In genomic region chr12:85280984-85281946, GRCh38 we compare ENCODE assay signal across 11 cellular contexts. TPM values are rescaled to one million over a fixed set of nuclear protein-coding genes. Genes with fewer than 3 reads are reported as not detected.
DNase-seq lines count a peak whose midpoint lies in the region; ATAC-seq, FAIRE-seq and TF ChIP-seq lines count a peak whose summit lies in the region.
"Had no signal": no experiment of that assay in that cellular context is flagged by ENCODE, and none has a peak within 500 bp of the region (broad histone marks: within the 10 kb centered on the region; RNA-seq: fewer than 3 reads in every experiment).

No MANE protein-coding gene starts in this region.

- H3K27me3 ChIP-seq in SK-N-SH (ENCODE audit: insufficient read depth) (peaks cover 34% of the 10 kb centered on the region), hepatocyte (peaks cover 18% of the 10 kb centered on the region)

- H3K27me3 Mint-ChIP-seq in T-helper 17 cell, result peaks cover 37% of the 10 kb centered on the region

- H3K4me3 Mint-ChIP-seq in T-helper 17 cell, result peak overlapping the region; percentile 84

- H3K4me1 ChIP-seq in SK-N-SH (ENCODE audit: control insufficient read depth in 1 of 2, insufficient read depth in 2 of 2, low read depth in 1 of 2, low read length in 1 of 2), result peaks cover 0 to 2% of the 10 kb centered on the region in 2 experiments; a peak in 1 of 4 replicates
- H3K4me1 ChIP-seq in hepatocyte (ENCODE audit: insufficient read depth), result no peaks in the 10 kb centered on the region

- H3K36me3 ChIP-seq in SK-N-SH (replicated peaks in 1 of 2; ENCODE audit: control insufficient read depth in 1 of 2, insufficient read depth in 2 of 2, low read length in 1 of 2) (no peaks in the 10 kb centered on the region), hepatocyte (replicated peaks; ENCODE audit: insufficient read depth, low read depth) (no peaks in the 10 kb centered on the region)

- WGBS in SK-N-SH (ENCODE audit: low lambda C conversion rate), result 4% methylated on average over 21 of the region's 21 CpGs
- WGBS in hepatocyte (ENCODE audit: low lambda C conversion rate, missing lambda C conversion rate), result 7% methylated on average over 21 of the region's 21 CpGs

- H3K9me3 ChIP-seq in SK-N-SH, result no peaks in the 10 kb centered on the region
- no peaks in the 10 kb centered on the region for H3K9me3 ChIP-seq in T-helper 17 cell (ENCODE audit: control insufficient read depth, low read length, poor library complexity, severe bottlenecking)
- no peaks in the 10 kb centered on the region for H3K9me3 ChIP-seq in hepatocyte (ENCODE audit: low read depth)

- peak overlapping the region; percentile 86 for H3K4me2 ChIP-seq in SK-N-SH
- peak overlapping the region; percentile 80 for H3K4me2 ChIP-seq in hepatocyte

- H3K27ac ChIP-seq in SK-N-SH (ENCODE audit: low read depth in 2 of 2, low read length in 1 of 2) (no peak overlapping the region), hepatocyte (peak overlapping the region; percentile 95), skin epidermis (peak overlapping the region in 1 of 21 experiments; percentile 49)

- no peak overlapping the region for H3K27ac Mint-ChIP-seq in T-helper 17 cell

- no peak overlapping the region for H3K9ac ChIP-seq in SK-N-SH

- ATAC-seq in SK-N-SH treated with all-trans-retinoic acid at 6 μM for 48 hours (no peak), T-helper 17 cell (no peak)

- peak overlapping the region; percentile 53 to 61; a peak in 3 of 4 replicates for H3K4me3 ChIP-seq in SK-N-SH (ENCODE audit: low read depth in 2 of 2, low read length in 1 of 2)
- H3K4me3 ChIP-seq in hepatocyte, result peak overlapping the region; percentile 71
- H3K4me3 ChIP-seq in skin epidermis, result peak overlapping the region; percentile 4 to 35 (median 18)

- H4K20me1 ChIP-seq in SK-N-SH (ENCODE audit: insufficient read depth), result no peaks in the 10 kb centered on the region
- H4K20me1 ChIP-seq in hepatocyte (ENCODE audit: insufficient read depth, poor library complexity, severe bottlenecking), result peaks cover 3% of the 10 kb centered on the region

- peaks cover 5% of the 10 kb centered on the region for H3K4me1 Mint-ChIP-seq in T-helper 17 cell

- TF ChIP-seq CTCF in SK-N-SH (IDR thresholded peaks at IDR 0.05) (no peak), hepatocyte (IDR thresholded peaks at IDR 0.05; ENCODE audit: poor library complexity) (no peak)

- peaks cover 3% of the 10 kb centered on the region for H3K36me3 Mint-ChIP-seq in T-helper 17 cell (ENCODE audit: low read depth)

- H3F3A ChIP-seq in SK-N-SH (replicated peaks; ENCODE audit: insufficient read depth), result no peaks in the 10 kb centered on the region

- TF ChIP-seq RAD21 in SK-N-SH (IDR thresholded peaks at IDR 0.05; ENCODE audit: low read length), result no peak

- FAIRE-seq in frontal cortex (lab: Jason Lieb, UNC), result no peak
- FAIRE-seq: HTR-8/SVneo had no signal

- H3K9me2 ChIP-seq in SK-N-SH (no peaks in the 10 kb centered on the region), hepatocyte (replicated peaks; ENCODE audit: insufficient read depth) (no peaks in the 10 kb centered on the region)

- H2AFZ ChIP-seq in SK-N-SH (ENCODE audit: low read depth), result peak overlapping the region; percentile 69; the same call in 1 of the 2 replicates
- peak overlapping the region; percentile 83 for H2AFZ ChIP-seq in hepatocyte

- CTCF ChIA-PET in SK-N-SH (lab: Yijun Ruan, JAX), result interaction anchor here (0.7 to 1.7 kb wide), 7 partner anchors 10 to 204 kb away, joined by 3 to 4 read pairs (median 3); no protein-coding TSS in a partner anchor

- H3K79me2 ChIP-seq in SK-N-SH (ENCODE audit: insufficient read depth) (no peaks in the 10 kb centered on the region), hepatocyte (peaks cover 8% of the 10 kb centered on the region)

- no peak for TF ChIP-seq EP300 in SK-N-SH (IDR thresholded peaks at IDR 0.05; ENCODE audit: borderline replicate concordance in 1 of 2, low read depth in 1 of 2, low read length in 1 of 2)

- POLR2A ChIA-PET in SK-N-SH (lab: Yijun Ruan, JAX), result no interaction called here

- DNase-seq in SK-N-SH, result no peak
- DNase-seq in T-helper 17 cell, result no peak
- DNase-seq in hepatocyte (ENCODE audit: low spot score), result no peak
- no peak for DNase-seq in D341Med (ENCODE audit: low spot score)
- no peak for DNase-seq in NCI-H2081 (lab: John Stamatoyannopoulos, UW)
- no peak for DNase-seq in frontal cortex (ENCODE audit: low spot score in 2 of 2)
- DNase-seq: T-helper 9 cell had no signal

TF ChIP-seq in SK-N-SH, 30 proteins besides CTCF, POLR2A, EP300 and RAD21 (continues in another document):
- TF ChIP-seq REST (IDR thresholded peaks at IDR 0.05; ENCODE audit: low read depth, low read length) (no peak), USF2 (IDR thresholded peaks at IDR 0.05; ENCODE audit: borderline replicate concordance, low read depth, low read length) (no peak)

TF ChIP-seq in SK-N-SH treated with all-trans-retinoic acid at 6 μM for 48 hours, 23 proteins besides CTCF, POLR2A, EP300 and RAD21:
- TF ChIP-seq PPARA (CRISPR knock-in tag; IDR thresholded peaks at IDR 0.05; ENCODE audit: borderline replicate concordance), result no peak
- TF ChIP-seq RARB (CRISPR knock-in tag; IDR thresholded peaks at IDR 0.05), result no peak

RNA-seq across cellular contexts. Expression of gene ALX1, which starts 1.2 kb away (rescaled TPM):
- polyA plus RNA-seq in SK-N-SH (2012; rRNA removed) (0.06 TPM in 1 of 2 replicates, not detected in the other), hepatocyte (3.8 and 5.7 TPM in 2 replicates)
- polyA plus RNA-seq in SK-N-SH (2012; cell fraction: cytosol; rRNA removed), result 0.05 and 0.06 TPM in 2 replicates
- 0.05 and 0.12 TPM in 2 replicates for polyA plus RNA-seq in SK-N-SH (2012; cell fraction: nucleus; rRNA removed)
- total RNA-seq in T-helper 17 cell (not detected), hepatocyte (3.4 and 3.9 TPM in 2 replicates), frontal cortex (under 0.01 TPM)
- total RNA-seq: dermis microvascular lymphatic vessel endothelial cell had no signal

Comparison
In these comparisons a context has a peak if more than half of its experiments do, and no peak if none do; other contexts are left out.
1. H3K4me3 ChIP-seq: peak in every context shown above with its lines; median percentile 71 in hepatocyte; 57 in SK-N-SH; 18 in skin epidermis.